9 cellular contexts compared by ENCODE assay signal in the genomic region with DNA sequence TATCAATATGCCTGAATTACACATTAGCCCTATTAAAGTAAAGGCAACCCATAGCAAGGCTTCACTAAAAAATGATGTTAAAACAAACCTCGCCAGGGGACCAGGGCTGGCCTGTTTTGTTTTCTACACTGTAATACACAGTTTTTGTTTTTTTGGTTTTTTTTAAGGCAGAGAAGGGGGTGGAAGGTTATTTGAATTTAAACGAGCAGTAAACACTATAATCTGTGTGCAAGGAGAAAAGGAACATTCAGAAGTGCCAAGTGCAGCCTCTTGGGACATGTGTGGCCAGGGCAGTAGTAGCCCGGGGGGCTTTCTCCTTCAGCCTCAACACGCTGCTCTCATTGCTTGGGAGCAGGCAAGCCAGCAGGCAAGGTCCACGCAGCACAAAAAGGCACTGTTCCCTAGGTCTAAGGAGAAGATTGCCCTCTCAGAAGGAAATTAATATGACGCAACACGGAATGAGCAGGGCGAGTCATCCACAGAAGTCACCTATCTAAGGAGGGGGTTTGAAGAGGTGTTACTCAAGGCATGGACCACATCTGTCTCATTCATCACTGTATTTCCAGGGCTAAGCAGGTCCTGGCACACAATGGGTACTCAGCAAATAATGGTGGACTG. TPM values are rescaled to one million over a fixed set of nuclear protein-coding genes. Genes with fewer than 3 reads are reported as not detected.
DNase-seq lines count a peak whose midpoint lies in the region; ATAC-seq, FAIRE-seq and TF ChIP-seq lines count a peak whose summit lies in the region.
"Had no signal": no experiment of that assay in that cellular context is flagged by ENCODE, and none has a peak within 500 bp of the region (broad histone marks: within the 10 kb centered on the region; RNA-seq: fewer than 3 reads in every experiment).

No MANE protein-coding gene starts in this region.

- H3K9me2 ChIP-seq in PC-3 (replicated peaks; ENCODE audit: low read length): no peaks in the 10 kb centered on the region

- H3K27ac Mint-ChIP-seq in stimulated activated memory B cell treated with anti-CD40 and anti-IgM and Interleukin-4, amounts not matched to agents 10 μg/mL and 1 μg/mL and 100 μg/mL, for 72 hours: peak overlapping the region; percentile 34

- H3K79me2 ChIP-seq in PC-3 (ENCODE audit: low read length) (no peaks in the 10 kb centered on the region), fibroblast of lung (ENCODE audit: control insufficient read depth, insufficient read depth, low read length) (peaks cover 3% of the 10 kb centered on the region)

- no peaks in the 10 kb centered on the region for H3F3A ChIP-seq in PC-3 (ENCODE audit: low read length, unreplicated experiment)

- FAIRE-seq in H54 (lab: Jason Lieb, UNC): no peak

- no peak for ATAC-seq in PC-3
- ATAC-seq in stimulated activated memory B cell treated with anti-CD40 and anti-IgM and Interleukin-4, amounts not matched to agents 10 μg/mL and 1 μg/mL and 100 μg/mL, for 72 hours: no peak
- no peak for ATAC-seq in HG03280 (IDR thresholded peaks at IDR 0.05; ENCODE audit: unreplicated experiment)
- ATAC-seq: Right ventricle myocardium inferior had no signal

- no peaks in the 10 kb centered on the region; the same call in 1 of the 2 replicates for H3K4me1 ChIP-seq in PC-3 (ENCODE audit: insufficient read depth, low read length)
- peaks cover 11% of the 10 kb centered on the region for H3K4me1 ChIP-seq in fibroblast of lung (ENCODE audit: control insufficient read depth, extremely low read depth, insufficient read depth, low read length)

- H4K20me1 ChIP-seq in PC-3 (ENCODE audit: low read length) (no peaks in the 10 kb centered on the region), fibroblast of lung (ENCODE audit: control insufficient read depth, extremely low read depth, insufficient read depth, low read length) (no peaks in the 10 kb centered on the region)

- no peaks in the 10 kb centered on the region for H3K9me3 Mint-ChIP-seq in stimulated activated memory B cell treated with anti-CD40 and anti-IgM and Interleukin-4, amounts not matched to agents 10 μg/mL and 1 μg/mL and 100 μg/mL, for 72 hours

- POLR2A ChIA-PET in PC-3 (lab: Charles Lee; ENCODE audit: unreplicated experiment): no interaction called here

- no peak overlapping the region for H3K4me3 Mint-ChIP-seq in stimulated activated memory B cell treated with anti-CD40 and anti-IgM and Interleukin-4, amounts not matched to agents 10 μg/mL and 1 μg/mL and 100 μg/mL, for 72 hours

- peaks cover 9% of the 10 kb centered on the region for H3K36me3 Mint-ChIP-seq in stimulated activated memory B cell treated with anti-CD40 and anti-IgM and Interleukin-4, amounts not matched to agents 10 μg/mL and 1 μg/mL and 100 μg/mL, for 72 hours

- H3K4me3 ChIP-seq in PC-3 (ENCODE audit: low read length) (no peak overlapping the region), fibroblast of lung (replicated peaks in 1 of 4; ENCODE audit: control extremely low read depth in 1 of 4, insufficient read depth in 1 of 4, low read depth in 3 of 4, low read length in 4 of 4) (no peak overlapping the region)

- peaks cover 72% of the 10 kb centered on the region for H3K4me1 Mint-ChIP-seq in stimulated activated memory B cell treated with anti-CD40 and anti-IgM and Interleukin-4, amounts not matched to agents 10 μg/mL and 1 μg/mL and 100 μg/mL, for 72 hours

- CTCF ChIA-PET in PC-3 (lab: Charles Lee): no interaction called here

- no peak overlapping the region for H3K27ac ChIP-seq in PC-3 (ENCODE audit: low read length)
- H3K27ac ChIP-seq in fibroblast of lung (ENCODE audit: insufficient read depth, low read length): no peak overlapping the region

- no peak overlapping the region for H3K9ac ChIP-seq in PC-3 (ENCODE audit: low read length)
- H3K9ac ChIP-seq in fibroblast of lung (ENCODE audit: insufficient read depth, low read length): no peak overlapping the region

- DNase-seq in H54 (ENCODE audit: insufficient read length, low spot score) (peak; percentile 30), PC-3 (peak; percentile 16), fibroblast of lung (ENCODE audit: low read depth in 2 of 2) (peak; percentile 38 to 67), SHP77 (lab: John Stamatoyannopoulos, UW) (no peak), NCI-H2081 treated with DMSO at 0.1 percent for 48 hours (lab: John Stamatoyannopoulos, UW) (no peak)
- DNase-seq: central memory CD4-positive, alpha-beta T cell had no signal

- no TSS peak for BruUV-seq in PC-3 (replicated peaks; lab: Mats Ljungman, UMichigan)

- H2AFZ ChIP-seq in PC-3 (ENCODE audit: low read length) (no peak overlapping the region), fibroblast of lung (ENCODE audit: low read length) (no peak overlapping the region)

- H3K36me3 ChIP-seq in PC-3 (ENCODE audit: low read depth, low read length) (no peaks in the 10 kb centered on the region), fibroblast of lung (ENCODE audit: control insufficient read depth, insufficient read depth, low read length) (no peaks in the 10 kb centered on the region)

- H3K4me2 ChIP-seq in PC-3 (ENCODE audit: low read length) (no peak overlapping the region), fibroblast of lung (ENCODE audit: extremely low read depth, insufficient read depth, low read length) (no peak overlapping the region)

- H3K9me3 ChIP-seq in PC-3 (ENCODE audit: low read length) (no peaks in the 10 kb centered on the region), fibroblast of lung (ENCODE audit: control insufficient read depth, insufficient read depth, low read depth, low read length) (no peaks in the 10 kb centered on the region)

- TF ChIP-seq POLR2A in H54 (IDR thresholded peaks at IDR 0.05; ENCODE audit: low read depth, low read length): no peak

- no peak for TF ChIP-seq CTCF in PC-3 (conservative IDR thresholded peaks at IDR 0.05; ENCODE audit: low read depth, low read length)
- TF ChIP-seq CTCF in fibroblast of lung (conservative IDR thresholded peaks at IDR 0.05 in 1 of 2, IDR thresholded peaks at IDR 0.05 in 1 of 2; ENCODE audit: low read depth in 1 of 2, low read length in 2 of 2): no peak

- intact Hi-C loops in PC-3 (cut with micrococcal nuclease): no loop called here

- no peaks in the 10 kb centered on the region for H3K27me3 Mint-ChIP-seq in stimulated activated memory B cell treated with anti-CD40 and anti-IgM and Interleukin-4, amounts not matched to agents 10 μg/mL and 1 μg/mL and 100 μg/mL, for 72 hours

- H3K27me3 ChIP-seq in PC-3 (ENCODE audit: low read length) (no peaks in the 10 kb centered on the region), fibroblast of lung (ENCODE audit: control insufficient read depth, insufficient read depth, low read length) (no peaks in the 10 kb centered on the region)

RNA-seq across cellular contexts. Expression of a gene that starts 16.2 kb away (rescaled TPM):
- total RNA-seq in PC-3 (2014; rRNA removed) (7.9 and 17.2 TPM in 2 replicates), fibroblast of lung (59.8 and 85.5 TPM in 2 replicates)
- polyA plus RNA-seq in fibroblast of lung: 52.6 and 66.4 TPM in 2 replicates
- polyA plus RNA-seq in fibroblast of lung (2012): 51.6 and 58.6 TPM in 2 replicates
- polyA minus RNA-seq in fibroblast of lung (ENCODE audit: low replicate concordance): 8.4 and 28.5 TPM in 2 replicates

Comparison
In these comparisons a context has a peak if more than half of its experiments do, and no peak if none do; other contexts are left out.
1. DNase-seq: peak in H54 (single experiment), PC-3 (single experiment) and fibroblast of lung (2 of 2); none in SHP77 (0 of 2) and NCI-H2081 treated with DMSO at 0.1 percent for 48 hours (single experiment).